In genomic region chr1:179910934-179911333, GRCh38 we compare ENCODE assay signal across 13 cellular contexts.
"Had no signal": no experiment of that assay in that cellular context is flagged by ENCODE, and none has a peak within 500 bp of the region (broad histone marks: within the 10 kb centered on the region; RNA-seq: fewer than 3 reads in every experiment).

No MANE protein-coding gene starts in this region.

- H3K27ac ChIP-seq: ascending aorta, colonic mucosa, heart right ventricle, left lung, skin epidermis, thyroid gland had no signal

- H3K27me3 ChIP-seq: ascending aorta, colonic mucosa, heart right ventricle, left lung, thyroid gland had no signal

- ATAC-seq: activated T-cell treated with anti-CD3 and anti-CD28 coated beads, Interleukin-2, amount 50 U/mL, for 72 hours; heart right ventricle; left lung had no signal

- H3K36me3 ChIP-seq: colonic mucosa had no signal

- H3K4me3 ChIP-seq: ascending aorta, colonic mucosa, heart right ventricle, left lung, skin epidermis, thyroid gland had no signal

- H3K9me3 ChIP-seq: ascending aorta, colonic mucosa, heart right ventricle, left lung, thyroid gland had no signal

- DNase-seq: activated CD4-positive, alpha-beta memory T cell treated with anti-CD3 and anti-CD28 coated beads, Interleukin-2, amount 10 ng/mL, durations not matched to agents 7 days and 5 days; activated CD4-positive, alpha-beta T cell treated with anti-CD3 and anti-CD28 coated beads for 1 hour; activated CD8-positive, alpha-beta memory T cell treated with anti-CD3 and anti-CD28 coated beads, Interleukin-2, amount 50 U/mL, for 4 hours; activated gamma-delta T cell treated with Interleukin-2 at 50 U/mL for 16 hours; activated naive CD8-positive, alpha-beta T cell treated with anti-CD3 and anti-CD28 coated beads, Interleukin-2, amount 10 ng/mL, durations not matched to agents 7 days and 5 days; activated T-cell treated with anti-CD3 and anti-CD28 coated beads, Interleukin-2, amount 50 U/mL, for 72 hours; colonic mucosa; heart right ventricle; left lung; mesenchymal stem cell; thyroid gland had no signal

- H3K4me1 ChIP-seq: ascending aorta, colonic mucosa, left lung, thyroid gland had no signal
